Comparison of ENCODE assay signal across 1 cellular context in genomic region chr1:113804421-113805255, GRCh38.
TF ChIP-seq lines count a peak whose summit lies in the region.

No MANE protein-coding gene starts in this region.

TF ChIP-seq in WTC11, 78 proteins besides CTCF, POLR2A, EP300 and RAD21 (continued from another document):
- TF ChIP-seq AR (CRISPR knock-in tag; IDR thresholded peaks at IDR 0.05) (no peak), OVOL2 (CRISPR knock-in tag; IDR thresholded peaks at IDR 0.05; ENCODE audit: borderline replicate concordance) (no peak), ZNF396 (CRISPR knock-in tag; IDR thresholded peaks at IDR 0.05; ENCODE audit: borderline replicate concordance) (no peak), ZSCAN18 (CRISPR knock-in tag; IDR thresholded peaks at IDR 0.05) (no peak), CREM (CRISPR knock-in tag; IDR thresholded peaks at IDR 0.05) (no peak), NFYB (CRISPR knock-in tag; conservative IDR thresholded peaks at IDR 0.05; ENCODE audit: low read depth) (no peak)
